11 cellular contexts compared by ENCODE assay signal in genomic region chr7:74655324-74655723, GRCh38. TPM values are rescaled to one million over a fixed set of nuclear protein-coding genes. Genes with fewer than 3 reads are reported as not detected.
A peak's percentile ranks its signal among the peaks of the same experiment; 100 is the strongest.
DNase-seq lines count a peak whose midpoint lies in the region; ATAC-seq and TF ChIP-seq lines count a peak whose summit lies in the region.
"Had no signal": no experiment of that assay in that cellular context is flagged by ENCODE, and none has a peak within 500 bp of the region (broad histone marks: within the 10 kb centered on the region; RNA-seq: fewer than 3 reads in every experiment).

No MANE protein-coding gene starts in this region.

- H3K9me3 ChIP-seq in mucosa of stomach (ENCODE audit: control insufficient read depth, low read length), result no peaks in the 10 kb centered on the region

- no peaks in the 10 kb centered on the region for H3K27me3 ChIP-seq in ACC112 (ENCODE audit: insufficient read depth, low read length)
- no peaks in the 10 kb centered on the region for H3K27me3 ChIP-seq in GM23338 (ENCODE audit: insufficient read depth)
- H3K27me3 ChIP-seq in mucosa of stomach (ENCODE audit: control insufficient read depth, insufficient read depth, low read length), result no peaks in the 10 kb centered on the region

- H3K27ac ChIP-seq in ACC112 (ENCODE audit: low read depth, low read length) (no peak overlapping the region), GM23338 (ENCODE audit: low read depth) (peak overlapping the region; percentile 100)

- no peaks in the 10 kb centered on the region for H3K9me2 ChIP-seq in GM23338 (ENCODE audit: insufficient read depth)

- no peak for TF ChIP-seq CTCF in GM23338 (conservative IDR thresholded peaks at IDR 0.05; ENCODE audit: low read depth in 2 of 2)

- peak overlapping the region; percentile 98; the same call in 1 of the 2 replicates for H3K27ac Mint-ChIP-seq in GM23338
- H3K27ac Mint-ChIP-seq in activated naive CD8-positive, alpha-beta T cell, result peak overlapping the region; percentile 88

- peak overlapping the region; percentile 59 for H3K9ac ChIP-seq in mucosa of stomach (ENCODE audit: low read length)

- peaks cover 22% of the 10 kb centered on the region for H3F3A ChIP-seq in GM23338 (replicated peaks; ENCODE audit: low read depth)

- H3K4me1 ChIP-seq in ACC112 (ENCODE audit: control insufficient read depth, insufficient read depth, low read length, unreplicated experiment) (peaks cover 18% of the 10 kb centered on the region), GM23338 (ENCODE audit: insufficient read depth) (peaks cover 34% of the 10 kb centered on the region), mucosa of stomach (ENCODE audit: control insufficient read depth, insufficient read depth, low read length) (peaks cover 24% of the 10 kb centered on the region)

- peaks cover 10% of the 10 kb centered on the region for H3K9me3 Mint-ChIP-seq in GM23338
- no peaks in the 10 kb centered on the region for H3K9me3 Mint-ChIP-seq in activated naive CD8-positive, alpha-beta T cell (ENCODE audit: low read depth)

- H3K27me3 Mint-ChIP-seq in GM23338 (ENCODE audit: insufficient read depth, low read depth, poor library complexity), result peaks cover 23% of the 10 kb centered on the region
- H3K27me3 Mint-ChIP-seq in activated naive CD8-positive, alpha-beta T cell, result no peaks in the 10 kb centered on the region

- ATAC-seq in GM23338 (no peak), HG02840 (IDR thresholded peaks at IDR 0.05; ENCODE audit: low FRiP score, unreplicated experiment) (no peak), GM19455 (IDR thresholded peaks at IDR 0.05; ENCODE audit: unreplicated experiment) (no peak)

- H2AFZ ChIP-seq in ACC112 (ENCODE audit: low read length, unreplicated experiment), result no peak overlapping the region
- no peak overlapping the region for H2AFZ ChIP-seq in GM23338

- DNase-seq in GM23338 (ENCODE audit: low spot score) (no peak), CD1c-positive myeloid dendritic cell (ENCODE audit: extremely low spot score) (no peak), NCI-H82 (lab: John Stamatoyannopoulos, UW) (no peak)
- DNase-seq: HCEC 1CT; stimulated activated CD4-positive, alpha-beta T cell treated with anti-CD3 and anti-CD28 coated beads, Interleukin-4, amount 100 ng/mL, for 24 hours; T-helper 9 cell had no signal

- H3K4me3 ChIP-seq in ACC112 (ENCODE audit: low read depth, low read length) (peak overlapping the region; percentile 92; the same call in 1 of the 2 replicates), GM23338 (peak overlapping the region; percentile 75; the same call in 1 of the 2 replicates), mucosa of stomach (ENCODE audit: low read length) (no peak overlapping the region)

- peak overlapping the region; percentile 79 for H3K4me3 Mint-ChIP-seq in GM23338
- H3K4me3 Mint-ChIP-seq in activated naive CD8-positive, alpha-beta T cell, result peak overlapping the region; percentile 88

- H3K4me2 ChIP-seq in GM23338, result 0 out of 2 replicates have a peak overlapping the region, but pooled peaks have one; percentile 87

- no peaks in the 10 kb centered on the region for H3K36me3 ChIP-seq in ACC112 (ENCODE audit: insufficient read depth, low read length)
- H3K36me3 ChIP-seq in GM23338 (ENCODE audit: insufficient read depth), result no peaks in the 10 kb centered on the region
- H3K36me3 ChIP-seq in mucosa of stomach (ENCODE audit: control insufficient read depth, insufficient read depth, low read length), result no peaks in the 10 kb centered on the region

- no peaks in the 10 kb centered on the region for H4K20me1 ChIP-seq in GM23338 (replicated peaks; ENCODE audit: insufficient read depth)

- H3K79me2 ChIP-seq in ACC112 (ENCODE audit: control insufficient read depth, insufficient read depth, low read length, unreplicated experiment) (peaks cover 25% of the 10 kb centered on the region), GM23338 (replicated peaks; ENCODE audit: insufficient read depth) (peaks cover 15% of the 10 kb centered on the region)

- H3K4me1 Mint-ChIP-seq in GM23338, result peaks cover 45% of the 10 kb centered on the region
- H3K4me1 Mint-ChIP-seq in activated naive CD8-positive, alpha-beta T cell (ENCODE audit: low read depth), result peaks cover 51% of the 10 kb centered on the region

- peaks cover 22% of the 10 kb centered on the region for H3K36me3 Mint-ChIP-seq in GM23338 (ENCODE audit: low read depth)
- peaks cover 2% of the 10 kb centered on the region for H3K36me3 Mint-ChIP-seq in activated naive CD8-positive, alpha-beta T cell

TF ChIP-seq in GM23338, 12 proteins besides CTCF, POLR2A, EP300 and RAD21:
- TF ChIP-seq JUNB (IDR thresholded peaks at IDR 0.05; ENCODE audit: unreplicated experiment), result no peak

RNA-seq across cellular contexts. Expression of gene GTF2I, which starts 2.2 kb away (rescaled TPM):
- total RNA-seq in GM23338 (2014; rRNA removed; shearing (Covaris generic)), result 219 and 242 TPM in 2 replicates
- polyA plus RNA-seq in GM23338 (2016; fragmentation: Nextera tagmentation; extraction: Ambion mirVana), result 184 and 204 TPM in 2 replicates
